In genomic region chrX:30971761-30972603, GRCh38 we compare ENCODE assay signal across 1 cellular context.
TF ChIP-seq lines count a peak whose summit lies in the region.

No MANE protein-coding gene starts in this region.

TF ChIP-seq in K562, 482 proteins besides CTCF, POLR2A, EP300 and RAD21 (continued from another document):
- peak; percentile 76 for TF ChIP-seq MGA (IDR thresholded peaks at IDR 0.05)
- no peak for TF ChIP-seq GTF2A2 (tag; IDR thresholded peaks at IDR 0.05)
- TF ChIP-seq E2F6 (IDR thresholded peaks at IDR 0.05; ENCODE audit: borderline replicate concordance in 1 of 2, extremely low read depth in 1 of 2, insufficient read depth in 1 of 2, insufficient read length in 1 of 2, low read depth in 1 of 2, low read length in 1 of 2, poor library complexity in 1 of 2, severe bottlenecking in 1 of 2) = peak; percentile 35 to 74
- no peak for TF ChIP-seq MEF2A (IDR thresholded peaks at IDR 0.05; ENCODE audit: control insufficient read depth, low read depth, low read length)
